Comparison of ENCODE assay signal across 14 cellular contexts in the genomic region with DNA sequence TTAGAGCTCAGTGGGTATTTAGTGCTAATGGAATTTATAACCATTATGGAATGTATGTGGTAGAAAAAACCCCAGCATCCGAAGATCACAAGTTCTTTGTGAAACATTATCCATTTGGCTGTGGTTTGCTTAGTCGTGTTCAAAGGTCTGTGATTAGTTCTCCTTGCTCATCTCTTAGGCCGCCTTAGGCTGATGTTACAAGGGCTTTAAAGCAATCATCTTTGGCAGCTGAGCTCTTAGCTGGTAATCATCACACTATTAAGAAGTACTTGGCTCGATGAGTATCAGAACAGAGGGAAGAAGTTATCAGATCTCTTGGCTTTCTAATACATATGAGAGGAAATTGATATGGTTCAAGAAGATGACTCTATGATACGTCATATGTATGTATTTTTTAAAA.
DNase-seq lines count a peak whose midpoint lies in the region; ATAC-seq lines count a peak whose summit lies in the region.
"Had no signal": no experiment of that assay in that cellular context is flagged by ENCODE, and none has a peak within 500 bp of the region (broad histone marks: within the 10 kb centered on the region; RNA-seq: fewer than 3 reads in every experiment).

No MANE protein-coding gene starts in this region.

- H3K4me1 Mint-ChIP-seq in naive thymus-derived CD4-positive, alpha-beta T cell: no peaks in the 10 kb centered on the region
- H3K4me1 Mint-ChIP-seq: neural progenitor cell had no signal

- POLR2A ChIA-PET in naive thymus-derived CD4-positive, alpha-beta T cell (lab: Charles Lee): no interaction called here

- H3K9me3 ChIP-seq in adipocyte (ENCODE audit: control insufficient read depth, low read length): no peaks in the 10 kb centered on the region
- no peaks in the 10 kb centered on the region for H3K9me3 ChIP-seq in naive thymus-derived CD4-positive, alpha-beta T cell (ENCODE audit: control insufficient read depth in 2 of 3, low read length in 3 of 3)

- no peak overlapping the region for H3K27ac Mint-ChIP-seq in naive thymus-derived CD4-positive, alpha-beta T cell
- H3K27ac Mint-ChIP-seq: neural progenitor cell, type B pancreatic cell had no signal

- peak overlapping the region; percentile 52 for H3K4me3 ChIP-seq in adipocyte (ENCODE audit: low read length)
- no peak overlapping the region for H3K4me3 ChIP-seq in naive thymus-derived CD4-positive, alpha-beta T cell (ENCODE audit: low read length)
- H3K4me3 ChIP-seq: neural progenitor cell had no signal

- no peaks in the 10 kb centered on the region for H3K27me3 ChIP-seq in adipocyte (replicated peaks; ENCODE audit: control insufficient read depth, insufficient read depth, low read length)
- no peaks in the 10 kb centered on the region for H3K27me3 ChIP-seq in naive thymus-derived CD4-positive, alpha-beta T cell (ENCODE audit: control insufficient read depth in 2 of 2, insufficient read depth in 2 of 2, low read length in 2 of 2)
- H3K27me3 ChIP-seq: neural progenitor cell had no signal

- H3K27ac ChIP-seq in naive thymus-derived CD4-positive, alpha-beta T cell (ENCODE audit: low read depth, low read length): no peak overlapping the region
- H3K27ac ChIP-seq in caudate nucleus (ENCODE audit: low read depth, low read length): no peak overlapping the region
- H3K27ac ChIP-seq: KMS-11, neural progenitor cell had no signal

- intact Hi-C loops in naive thymus-derived CD4-positive, alpha-beta T cell (cut with micrococcal nuclease): no loop called here

- H3K4me1 ChIP-seq in adipocyte (ENCODE audit: control insufficient read depth, insufficient read depth, low read length): peaks cover 16% of the 10 kb centered on the region
- no peaks in the 10 kb centered on the region for H3K4me1 ChIP-seq in naive thymus-derived CD4-positive, alpha-beta T cell (ENCODE audit: control insufficient read depth in 2 of 2, insufficient read depth in 2 of 2, low read length in 2 of 2)
- H3K4me1 ChIP-seq: neural progenitor cell had no signal

- no peaks in the 10 kb centered on the region for H3K36me3 ChIP-seq in adipocyte (ENCODE audit: control insufficient read depth, insufficient read depth, low read length, severe bottlenecking)
- H3K36me3 ChIP-seq in naive thymus-derived CD4-positive, alpha-beta T cell (ENCODE audit: control insufficient read depth in 2 of 3, insufficient read depth in 3 of 3, low read length in 3 of 3): no peaks in the 10 kb centered on the region
- H3K36me3 ChIP-seq: neural progenitor cell had no signal

- ATAC-seq in naive thymus-derived CD4-positive, alpha-beta T cell: no peak
- ATAC-seq in HG03460 (IDR thresholded peaks at IDR 0.05; ENCODE audit: unreplicated experiment): no peak

- H3K9ac ChIP-seq in adipocyte (ENCODE audit: low read length): peak overlapping the region; percentile 55
- H3K9ac ChIP-seq: KMS-11, neural progenitor cell had no signal

- CTCF ChIA-PET in naive thymus-derived CD4-positive, alpha-beta T cell (lab: Charles Lee): no interaction called here

- H3K27me3 Mint-ChIP-seq in naive thymus-derived CD4-positive, alpha-beta T cell: no peaks in the 10 kb centered on the region
- H3K27me3 Mint-ChIP-seq: type B pancreatic cell had no signal

- H3K9me3 Mint-ChIP-seq in naive thymus-derived CD4-positive, alpha-beta T cell: peaks cover 0 to 16% (median 0%) of the 10 kb centered on the region in 11 donors
- H3K9me3 Mint-ChIP-seq: neural progenitor cell, type B pancreatic cell had no signal

- no peak overlapping the region for H3K4me3 Mint-ChIP-seq in naive thymus-derived CD4-positive, alpha-beta T cell
- H3K4me3 Mint-ChIP-seq: neural progenitor cell, type B pancreatic cell had no signal

- DNase-seq in A172 (ENCODE audit: low spot score) (peak; percentile 47), HCEC 1CT (peak; percentile 93), adipocyte (ENCODE audit: low read depth) (peak; percentile 41), foreskin melanocyte (peak; percentile 73), caudate nucleus (lab: John Stamatoyannopoulos, UW) (no peak), cerebellum (ENCODE audit: low spot score) (no peak)
- DNase-seq in naive thymus-derived CD4-positive, alpha-beta T cell: no peak
- DNase-seq: kidney glomerular epithelial cell, NCI-H2081, OCI-M1 had no signal

- H3K36me3 Mint-ChIP-seq in naive thymus-derived CD4-positive, alpha-beta T cell: no peaks in the 10 kb centered on the region
- H3K36me3 Mint-ChIP-seq: neural progenitor cell, type B pancreatic cell had no signal

Comparison
In these comparisons a context has a peak if more than half of its experiments do, and no peak if none do; other contexts are left out.
1. DNase-seq: peak in A172 (single experiment), HCEC 1CT (single experiment), adipocyte (single experiment) and foreskin melanocyte (single experiment); none in naive thymus-derived CD4-positive, alpha-beta T cell (0 of 9), caudate nucleus (0 of 61) and cerebellum (single experiment).